Comparison of ENCODE assay signal across 25 cellular contexts in genomic region chr1:85090225-85090624, GRCh38.
"Had no signal": no experiment of that assay in that cellular context is flagged by ENCODE, and none has a peak within 500 bp of the region (broad histone marks: within the 10 kb centered on the region; RNA-seq: fewer than 3 reads in every experiment).

No MANE protein-coding gene starts in this region.

- H3K27ac Mint-ChIP-seq: activated CD8-positive, alpha-beta memory T cell treated with anti-CD3 and anti-CD28 coated beads, Interleukin-2, amount 10 ng/mL, durations not matched to agents 7 days and 5 days; activated naive CD4-positive, alpha-beta T cell treated with anti-CD3 and anti-CD28 coated beads, Interleukin-2, amount 50 U/mL, for 72 hours; activated naive CD8-positive, alpha-beta T cell treated with anti-CD3 and anti-CD28 coated beads, Interleukin-2, amount 50 U/mL, for 24 hours; activated T-cell treated with anti-CD3 and anti-CD28 coated beads, Interleukin-2, amount 50 U/mL, for 24 hours; activated T-helper 1 cell treated with anti-CD3 and anti-CD28 coated beads, Interleukin-12 subunit alpha, Interleukin-12 subunit beta, Interleukin-2, Interleukin-4 antibody, amounts not matched to agents 30 ng/mL and 10 ng/mL and 1 ng/mL, durations not matched to agents 14 hours and 24 hours and 36 hours; T-helper 1 cell treated with Interleukin-12 subunit alpha and Interleukin-12 subunit beta and Interleukin-4 antibody, amounts not matched to agents 30 μg/mL and 1 μg/mL, for 36 hours; WTC11 had no signal

- H3K27ac ChIP-seq: ascending aorta, body of pancreas, KMS-11, Peyer's patch, RWPE1 had no signal

- H3K9me3 ChIP-seq: ascending aorta, body of pancreas, Peyer's patch had no signal

- H3K4me1 ChIP-seq: ascending aorta, body of pancreas, Peyer's patch had no signal

- ATAC-seq: activated CD8-positive, alpha-beta memory T cell treated with anti-CD3 and anti-CD28 coated beads, Interleukin-2, amount 10 ng/mL, durations not matched to agents 7 days and 5 days; activated naive CD8-positive, alpha-beta T cell treated with anti-CD3 and anti-CD28 coated beads, Interleukin-2, amount 50 U/mL, for 24 hours; body of pancreas; WTC11 had no signal

- H3K36me3 Mint-ChIP-seq: activated naive CD4-positive, alpha-beta T cell treated with anti-CD3 and anti-CD28 coated beads, Interleukin-2, amount 50 U/mL, for 72 hours; WTC11 had no signal

- DNase-seq: activated CD4-positive, CD25-positive, alpha-beta regulatory T cell treated with anti-CD3 and anti-CD28 coated beads, Interleukin-2, amount 50 U/mL, for 72 hours; activated CD8-positive, alpha-beta memory T cell treated with anti-CD3 and anti-CD28 coated beads, Interleukin-2, amount 10 ng/mL, durations not matched to agents 7 days and 5 days; activated effector memory CD4-positive, alpha-beta T cell treated with anti-CD3 and anti-CD28 coated beads, Interleukin-2, amount 50 U/mL, for 16 hours; activated naive CD4-positive, alpha-beta T cell treated with Interleukin-2 at 50 U/mL for 16 hours; activated naive CD8-positive, alpha-beta T cell treated with anti-CD3 and anti-CD28 coated beads, Interleukin-2, amount 50 U/mL, for 24 hours; activated T-cell treated with anti-CD3 and anti-CD28 coated beads, Interleukin-2, amount 50 U/mL, for 24 hours; amniotic stem cell; body of pancreas; MM.1S; NCI-H1105 treated with DMSO at 0.1 percent for 48 hours; NCI-H146; NCI-H187 treated with DMSO at 0.1 percent for 48 hours; NCI-H2081 treated with DMSO at 0.1 percent for 48 hours; NCI-H446; NCI-H524; Peyer's patch; SHP77 treated with DMSO at 0.1 percent for 48 hours; T-helper 9 cell had no signal

- H3K4me3 ChIP-seq: ascending aorta, body of pancreas, Peyer's patch had no signal

- H3K27me3 ChIP-seq: ascending aorta, body of pancreas, Peyer's patch had no signal

- H3K4me3 Mint-ChIP-seq: activated CD8-positive, alpha-beta memory T cell treated with anti-CD3 and anti-CD28 coated beads, Interleukin-2, amount 10 ng/mL, durations not matched to agents 7 days and 5 days; activated naive CD8-positive, alpha-beta T cell treated with anti-CD3 and anti-CD28 coated beads, Interleukin-2, amount 50 U/mL, for 24 hours; activated T-cell treated with anti-CD3 and anti-CD28 coated beads, Interleukin-2, amount 50 U/mL, for 24 hours; activated T-helper 1 cell treated with anti-CD3 and anti-CD28 coated beads, Interleukin-12 subunit alpha, Interleukin-12 subunit beta, Interleukin-2, Interleukin-4 antibody, amounts not matched to agents 30 ng/mL and 10 ng/mL and 1 ng/mL, durations not matched to agents 14 hours and 24 hours and 36 hours; T-helper 1 cell treated with Interleukin-12 subunit alpha and Interleukin-12 subunit beta and Interleukin-4 antibody, amounts not matched to agents 30 μg/mL and 1 μg/mL, for 36 hours; WTC11 had no signal

- H3K36me3 ChIP-seq: ascending aorta, Peyer's patch had no signal

- H3K27me3 Mint-ChIP-seq: activated CD8-positive, alpha-beta memory T cell treated with anti-CD3 and anti-CD28 coated beads, Interleukin-2, amount 10 ng/mL, durations not matched to agents 7 days and 5 days had no signal

- H3K9me3 Mint-ChIP-seq: activated naive CD4-positive, alpha-beta T cell treated with anti-CD3 and anti-CD28 coated beads, Interleukin-2, amount 50 U/mL, for 72 hours; activated naive CD8-positive, alpha-beta T cell treated with anti-CD3 and anti-CD28 coated beads, Interleukin-2, amount 50 U/mL, for 24 hours; activated T-cell treated with anti-CD3 and anti-CD28 coated beads, Interleukin-2, amount 50 U/mL, for 24 hours; activated T-helper 1 cell treated with anti-CD3 and anti-CD28 coated beads, Interleukin-12 subunit alpha, Interleukin-12 subunit beta, Interleukin-2, Interleukin-4 antibody, amounts not matched to agents 30 ng/mL and 10 ng/mL and 1 ng/mL, durations not matched to agents 14 hours and 24 hours and 36 hours; T-helper 1 cell treated with Interleukin-12 subunit alpha and Interleukin-12 subunit beta and Interleukin-4 antibody, amounts not matched to agents 30 μg/mL and 1 μg/mL, for 36 hours; WTC11 had no signal
